ENCODE assay signal across 8 cellular contexts in the genomic region with DNA sequence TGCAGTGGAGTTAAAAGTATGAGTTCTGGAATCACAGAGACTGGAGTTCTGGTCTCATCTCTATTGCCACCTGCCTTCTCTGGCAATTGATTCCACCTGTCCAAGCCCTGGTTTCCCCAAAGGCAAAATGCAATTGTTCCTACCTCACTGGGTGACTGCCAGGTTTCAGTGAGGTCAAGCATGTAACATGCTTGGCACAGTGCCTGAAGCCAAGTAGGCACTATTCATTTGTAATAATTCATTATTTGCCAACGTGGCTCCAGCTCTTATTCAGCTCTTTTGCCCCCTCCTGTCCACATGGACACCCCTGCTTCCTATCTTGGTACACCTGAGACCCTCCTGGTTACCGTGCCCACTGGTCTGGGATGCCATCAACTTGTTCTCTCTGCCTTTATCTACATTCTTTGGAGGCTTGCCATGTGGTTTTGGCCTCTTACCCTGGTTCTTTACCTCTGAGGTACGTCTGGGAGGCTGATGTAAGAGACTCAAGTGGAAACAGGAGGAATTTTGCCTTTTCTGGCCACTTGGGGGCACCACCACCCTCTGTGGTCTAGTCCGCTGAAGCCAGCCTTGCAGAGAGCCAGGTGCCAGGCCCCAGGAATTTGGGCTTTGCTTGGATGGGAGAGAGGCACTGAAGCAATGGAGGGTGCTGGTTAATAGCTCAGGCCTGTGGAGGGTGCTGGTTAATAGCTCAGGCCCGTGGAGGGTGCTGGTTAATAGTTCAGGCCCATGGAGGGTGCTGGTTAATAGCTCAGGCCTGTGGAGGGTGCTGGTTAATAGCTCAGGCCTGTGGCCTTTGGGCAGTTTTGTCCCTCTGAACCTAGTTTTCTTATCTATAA. TPM values are rescaled to one million over a fixed set of nuclear protein-coding genes. Genes with fewer than 3 reads are reported as not detected.
DNase-seq lines count a peak whose midpoint lies in the region; ATAC-seq and TF ChIP-seq lines count a peak whose summit lies in the region.

No MANE protein-coding gene starts in this region.

- peak overlapping the region; percentile 88 for H3K27ac Mint-ChIP-seq in osteocyte (ENCODE audit: unreplicated experiment)

- H3K4me3 Mint-ChIP-seq in osteocyte (ENCODE audit: unreplicated experiment) = peak overlapping the region; percentile 75

- peak; percentile 76 for DNase-seq in MG63
- DNase-seq in RWPE1 (ENCODE audit: low spot score) = peak; percentile 93
- DNase-seq in activated naive CD4-positive, alpha-beta T cell treated with Interleukin-2 at 50 U/mL for 16 hours = peak; percentile 58
- peak; percentile 61 for DNase-seq in germinal center (ENCODE audit: low spot score)
- peak; percentile 91 for DNase-seq in osteocyte (ENCODE audit: extremely low spot score, unreplicated experiment)
- peak; percentile 81 for DNase-seq in ureter (ENCODE audit: low spot score)

- H3K9me3 ChIP-seq in DOHH2 (ENCODE audit: control insufficient read depth, insufficient read depth, low read length) (no peaks in the 10 kb centered on the region), MG63 (no peaks in the 10 kb centered on the region)

- H3K4me1 Mint-ChIP-seq in osteocyte (ENCODE audit: unreplicated experiment) = peaks cover 23% of the 10 kb centered on the region

- POLR2A ChIA-PET in RWPE1 (lab: Yijun Ruan, JAX; ENCODE audit: low non-redundant PET) = no interaction called here

- H3K27ac ChIP-seq in DOHH2 (ENCODE audit: low read depth, low read length) (no peak overlapping the region), RWPE1 (peak overlapping the region; percentile 27)

- no peaks in the 10 kb centered on the region for H3K36me3 Mint-ChIP-seq in osteocyte (ENCODE audit: unreplicated experiment)

- H3K4me2 ChIP-seq in DOHH2 (ENCODE audit: low read length) = no peak overlapping the region

- no peaks in the 10 kb centered on the region for H3K79me2 ChIP-seq in DOHH2 (ENCODE audit: control insufficient read depth, low read length)

- peak; percentile 85 for TF ChIP-seq CTCF in DOHH2 (IDR thresholded peaks at IDR 0.05; ENCODE audit: low read depth, low read length, poor library complexity, severe bottlenecking)
- peak; percentile 89 for TF ChIP-seq CTCF in RWPE1 (conservative IDR thresholded peaks at IDR 0.05; ENCODE audit: low read depth)
- peak; percentile 80 for TF ChIP-seq CTCF in osteocyte (IDR thresholded peaks at IDR 0.05)

- H3K4me1 ChIP-seq in DOHH2 (ENCODE audit: control insufficient read depth, low read length) = peaks cover 8% of the 10 kb centered on the region; the same call in 1 of the 2 replicates

- H3K4me3 ChIP-seq in DOHH2 (ENCODE audit: low read length) (no peak overlapping the region), MG63 (no peak overlapping the region)

- H3K9me3 Mint-ChIP-seq in osteocyte (ENCODE audit: unreplicated experiment) = no peaks in the 10 kb centered on the region

- no peaks in the 10 kb centered on the region for H3K36me3 ChIP-seq in DOHH2 (ENCODE audit: control insufficient read depth, low read length)
- no peaks in the 10 kb centered on the region for H3K36me3 ChIP-seq in MG63

- no peaks in the 10 kb centered on the region for H3K9me2 ChIP-seq in DOHH2 (replicated peaks; ENCODE audit: control insufficient read depth, low read length)

- CTCF ChIA-PET in RWPE1 (lab: Yijun Ruan, JAX) = interaction anchor here (0.6 to 5.3 kb wide), 23 partner anchors 10 to 511 kb away, joined by 3 to 39 read pairs (median 3); no protein-coding TSS in a partner anchor

- H3F3A ChIP-seq in DOHH2 (ENCODE audit: control insufficient read depth, insufficient read depth) = no peaks in the 10 kb centered on the region

- H3K27me3 ChIP-seq in DOHH2 (ENCODE audit: control insufficient read depth, low read length) (peaks cover 21% of the 10 kb centered on the region), MG63 (peaks cover 7% of the 10 kb centered on the region)

- H3K27me3 Mint-ChIP-seq in osteocyte (ENCODE audit: unreplicated experiment) = no peaks in the 10 kb centered on the region

- H4K20me1 ChIP-seq in DOHH2 (ENCODE audit: control insufficient read depth, insufficient read depth, low read depth, low read length) = no peaks in the 10 kb centered on the region

- no peak for ATAC-seq in HG03039 (IDR thresholded peaks at IDR 0.05; ENCODE audit: unreplicated experiment)

RNA-seq across cellular contexts. Expression of gene KCNK15, which starts 1.7 kb away (rescaled TPM):
- not detected in 2 replicates for total RNA-seq in MG63 (2014; rRNA removed; shearing (Covaris generic); ENCODE audit: low replicate concordance)
- total RNA-seq in osteocyte = 17.5 and 21.5 TPM in 2 replicates
- 3.4 TPM for total RNA-seq in ureter

RNA-seq across cellular contexts. Expression of gene CCN5, which starts 32.2 kb away (rescaled TPM):
- total RNA-seq in MG63 (2014; rRNA removed; shearing (Covaris generic); ENCODE audit: low replicate concordance) = 0.07 TPM in 1 of 2 replicates, not detected in the other
- total RNA-seq in osteocyte (18.2 and 24.0 TPM in 2 replicates), ureter (1.1 TPM)
